In the genomic region with DNA sequence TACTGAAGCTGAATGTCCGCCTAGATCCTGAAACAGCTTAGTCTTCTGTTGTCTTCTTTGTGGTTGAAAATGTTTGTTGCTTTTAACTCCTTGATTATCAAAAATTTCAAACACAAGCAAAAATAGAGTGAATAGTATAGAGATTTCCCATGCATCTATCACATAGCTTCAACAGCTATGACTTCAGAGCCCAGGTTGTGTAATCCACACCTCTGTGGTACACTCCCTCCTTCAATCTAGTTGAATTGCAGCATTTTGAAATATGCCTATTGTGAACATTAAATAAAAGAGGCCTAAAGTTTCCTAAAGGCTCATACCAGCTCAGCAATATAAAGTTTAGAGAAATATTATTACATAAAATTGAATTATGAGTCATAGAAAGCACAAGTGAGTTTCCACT, we compare ENCODE assay signal across 14 cellular contexts.
DNase-seq lines count a peak whose midpoint lies in the region; ATAC-seq and TF ChIP-seq lines count a peak whose summit lies in the region.
"Had no signal": no experiment of that assay in that cellular context is flagged by ENCODE, and none has a peak within 500 bp of the region (broad histone marks: within the 10 kb centered on the region; RNA-seq: fewer than 3 reads in every experiment).

No MANE protein-coding gene starts in this region.

- no peak for TF ChIP-seq CTCF in smooth muscle cell (IDR thresholded peaks at IDR 0.05; ENCODE audit: borderline replicate concordance, insufficient read depth, poor library complexity, severe bottlenecking)

- ATAC-seq in GM18511 (IDR thresholded peaks at IDR 0.05; ENCODE audit: unreplicated experiment): peak; percentile 35
- ATAC-seq in HG03354 (IDR thresholded peaks at IDR 0.05; ENCODE audit: poor library complexity, severe bottlenecking, unreplicated experiment): peak; percentile 37
- no peak for ATAC-seq in GM18502 (IDR thresholded peaks at IDR 0.05; ENCODE audit: poor library complexity, unreplicated experiment)
- no peak for ATAC-seq in naive thymus-derived CD4-positive, alpha-beta T cell

- H4K8ac ChIP-seq in mesenchymal stem cell (ENCODE audit: low read length): no peak overlapping the region

- H2BK120ac ChIP-seq in mesenchymal stem cell (ENCODE audit: low read depth, low read length): no peak overlapping the region

- no peaks in the 10 kb centered on the region for H3K9me3 ChIP-seq in smooth muscle cell (replicated peaks; ENCODE audit: low read depth)
- H3K9me3 ChIP-seq in mesenchymal stem cell (ENCODE audit: control insufficient read depth, low read length): no peaks in the 10 kb centered on the region
- H3K9me3 ChIP-seq in naive thymus-derived CD4-positive, alpha-beta T cell (ENCODE audit: control insufficient read depth in 2 of 3, low read length in 3 of 3): no peaks in the 10 kb centered on the region
- H3K9me3 ChIP-seq: adrenal gland, HAP-1 had no signal

- H3K27me3 ChIP-seq in smooth muscle cell (ENCODE audit: low read depth): no peaks in the 10 kb centered on the region
- H3K27me3 ChIP-seq in mesenchymal stem cell (ENCODE audit: control insufficient read depth in 1 of 2, insufficient read depth in 1 of 2, low read length in 2 of 2): no peaks in the 10 kb centered on the region
- H3K27me3 ChIP-seq in naive thymus-derived CD4-positive, alpha-beta T cell (ENCODE audit: control insufficient read depth in 2 of 2, insufficient read depth in 2 of 2, low read length in 2 of 2): peaks cover 0 to 11% of the 10 kb centered on the region in 2 donors
- H3K27me3 ChIP-seq: adrenal gland had no signal

- no peak overlapping the region for H2BK5ac ChIP-seq in mesenchymal stem cell (ENCODE audit: low read depth, low read length, poor library complexity, severe bottlenecking)

- no peak overlapping the region for H3K9ac ChIP-seq in smooth muscle cell (ENCODE audit: low read depth)
- no peak overlapping the region for H3K9ac ChIP-seq in mesenchymal stem cell (ENCODE audit: low read length)

- H3K4me1 Mint-ChIP-seq in naive thymus-derived CD4-positive, alpha-beta T cell: peaks cover 0 to 13% (median 2%) of the 10 kb centered on the region in 7 donors

- H2BK15ac ChIP-seq in mesenchymal stem cell (ENCODE audit: low read depth, poor library complexity, severe bottlenecking): no peak overlapping the region

- H3K27me3 Mint-ChIP-seq in naive thymus-derived CD4-positive, alpha-beta T cell: peaks cover 6 to 29% (median 26%) of the 10 kb centered on the region in 5 donors

- 44% methylated on average over 1 of the region's 1 CpG for WGBS in smooth muscle cell (ENCODE audit: low lambda C conversion rate)
- WGBS in mesenchymal stem cell: 100% methylated on average over 1 of the region's 1 CpG

- H2AK5ac ChIP-seq in mesenchymal stem cell (ENCODE audit: low read length, severe bottlenecking): no peak overlapping the region

- intact Hi-C loops in naive thymus-derived CD4-positive, alpha-beta T cell (cut with micrococcal nuclease): no loop called here

- peak overlapping the region in 1 of 10 donors; percentile 58 for H3K4me3 Mint-ChIP-seq in naive thymus-derived CD4-positive, alpha-beta T cell

- no peak overlapping the region for H4K91ac ChIP-seq in mesenchymal stem cell (ENCODE audit: low read length)

- H4K20me1 ChIP-seq in smooth muscle cell (ENCODE audit: low read depth): no peaks in the 10 kb centered on the region

- H3K9me3 Mint-ChIP-seq in naive thymus-derived CD4-positive, alpha-beta T cell: peaks cover 0 to 4% (median 0%) of the 10 kb centered on the region in 11 donors

- H3K23ac ChIP-seq in mesenchymal stem cell (ENCODE audit: low read length in 2 of 2): no peak overlapping the region

- CTCF ChIA-PET in naive thymus-derived CD4-positive, alpha-beta T cell (lab: Charles Lee): interaction anchor here (0.6 kb wide), 1 partner anchor 1926 kb away, joined by 3 read pairs; no protein-coding TSS in a partner anchor

- H3K4me3 ChIP-seq in smooth muscle cell: no peak overlapping the region
- H3K4me3 ChIP-seq in mesenchymal stem cell (ENCODE audit: insufficient read depth in 1 of 2, low read depth in 1 of 2, low read length in 2 of 2): no peak overlapping the region
- no peak overlapping the region for H3K4me3 ChIP-seq in naive thymus-derived CD4-positive, alpha-beta T cell (ENCODE audit: low read length)
- H3K4me3 ChIP-seq: HAP-1 had no signal

- H3K27ac ChIP-seq in smooth muscle cell (ENCODE audit: low read depth) (no peak overlapping the region), mesenchymal stem cell (ENCODE audit: low read length, poor library complexity, severe bottlenecking) (no peak overlapping the region)
- no peak overlapping the region for H3K27ac ChIP-seq in naive thymus-derived CD4-positive, alpha-beta T cell (ENCODE audit: low read depth, low read length)

- H3K36me3 ChIP-seq in smooth muscle cell (ENCODE audit: low read depth): no peaks in the 10 kb centered on the region
- H3K36me3 ChIP-seq in mesenchymal stem cell (ENCODE audit: control insufficient read depth in 1 of 2, insufficient read depth in 2 of 2, low read depth in 1 of 2, low read length in 2 of 2): no peaks in the 10 kb centered on the region
- H3K36me3 ChIP-seq in naive thymus-derived CD4-positive, alpha-beta T cell (ENCODE audit: control insufficient read depth in 2 of 3, insufficient read depth in 3 of 3, low read length in 3 of 3): no peaks in the 10 kb centered on the region
- H3K36me3 ChIP-seq: adrenal gland, HAP-1 had no signal

- no peaks in the 10 kb centered on the region for H3K4me1 ChIP-seq in smooth muscle cell (ENCODE audit: low read depth)
- H3K4me1 ChIP-seq in mesenchymal stem cell (ENCODE audit: control insufficient read depth, insufficient read depth, low read depth, low read length): no peaks in the 10 kb centered on the region
- H3K4me1 ChIP-seq in naive thymus-derived CD4-positive, alpha-beta T cell (ENCODE audit: control insufficient read depth in 2 of 2, insufficient read depth in 2 of 2, low read length in 2 of 2): peaks cover 0 to 24% of the 10 kb centered on the region in 2 donors
- H3K4me1 ChIP-seq: HAP-1 had no signal

- H2AFZ ChIP-seq in smooth muscle cell (ENCODE audit: low read depth): no peak overlapping the region
- no peak overlapping the region for H2AFZ ChIP-seq in mesenchymal stem cell (ENCODE audit: low read depth, low read length)

- POLR2A ChIA-PET in naive thymus-derived CD4-positive, alpha-beta T cell (lab: Charles Lee): no interaction called here

- no peak overlapping the region for H3K14ac ChIP-seq in mesenchymal stem cell (ENCODE audit: low read length in 2 of 2)

- H3K4ac ChIP-seq in mesenchymal stem cell (ENCODE audit: low read depth in 1 of 2, low read length in 2 of 2): no peak overlapping the region

- no peaks in the 10 kb centered on the region for H3K79me2 ChIP-seq in smooth muscle cell (ENCODE audit: low read depth)

- H3K36me3 Mint-ChIP-seq in naive thymus-derived CD4-positive, alpha-beta T cell: no peaks in the 10 kb centered on the region

- H2BK12ac ChIP-seq in mesenchymal stem cell (ENCODE audit: low read length in 2 of 2): no peak overlapping the region

- H3K79me1 ChIP-seq in mesenchymal stem cell (replicated peaks; ENCODE audit: low read length, poor library complexity, severe bottlenecking): no peaks in the 10 kb centered on the region

- H3F3A ChIP-seq in smooth muscle cell (ENCODE audit: low read depth): no peaks in the 10 kb centered on the region

- H3K4me2 ChIP-seq in smooth muscle cell (peak overlapping the region; percentile 59), mesenchymal stem cell (ENCODE audit: low read length, poor library complexity, severe bottlenecking) (no peak overlapping the region)

- H3K27ac Mint-ChIP-seq in naive thymus-derived CD4-positive, alpha-beta T cell: no peak overlapping the region

- DNase-seq in amniotic epithelial cell (ENCODE audit: low read depth) (peak; percentile 64), smooth muscle cell (lab: John Stamatoyannopoulos, UW; ENCODE audit: unreplicated experiment) (no peak), mesenchymal stem cell (no peak)
- no peak for DNase-seq in naive thymus-derived CD4-positive, alpha-beta T cell
- DNase-seq: adrenal gland; COR-L47; GF-D8; kidney; NCI-H1048; stimulated activated CD4-positive, alpha-beta T cell treated with anti-CD3 and anti-CD28 coated beads, Interleukin-1b, Interleukin-23, amount 100 ng/mL, for 48 hours had no signal

- no peak overlapping the region for H3K18ac ChIP-seq in mesenchymal stem cell (ENCODE audit: low read depth in 1 of 2, low read length in 2 of 2)

Comparison
In these comparisons a context has a peak if more than half of its experiments do, and no peak if none do; other contexts are left out.
1. ATAC-seq: peak in GM18511 (single experiment) and HG03354 (single experiment); none in GM18502 (single experiment) and naive thymus-derived CD4-positive, alpha-beta T cell (single experiment).